In genomic region chr7:98130959-98131358, GRCh38 we compare ENCODE assay signal across 15 cellular contexts. TPM values are rescaled to one million over a fixed set of nuclear protein-coding genes. Genes with fewer than 3 reads are reported as not detected.
DNase-seq lines count a peak whose midpoint lies in the region; ATAC-seq and TF ChIP-seq lines count a peak whose summit lies in the region.
"Had no signal": no experiment of that assay in that cellular context is flagged by ENCODE, and none has a peak within 500 bp of the region (broad histone marks: within the 10 kb centered on the region; RNA-seq: fewer than 3 reads in every experiment).

No MANE protein-coding gene starts in this region.

- ATAC-seq in PC-3 = no peak
- ATAC-seq in GM21515 (IDR thresholded peaks at IDR 0.05; ENCODE audit: unreplicated experiment) = no peak
- no peak for ATAC-seq in HG03354 (IDR thresholded peaks at IDR 0.05; ENCODE audit: poor library complexity, severe bottlenecking, unreplicated experiment)
- no peak for ATAC-seq in GM21447 (IDR thresholded peaks at IDR 0.05; ENCODE audit: unreplicated experiment)

- peak overlapping the region in 9 of 11 experiments; percentile 63 to 84 (median 80); a peak in 18 of 22 replicates for H3K9ac ChIP-seq in BLaER1 treated with 17β-estradiol and CSF1 and Interleukin-3, amounts not matched to agents 10 nM and 100 nM
- H3K9ac ChIP-seq in PC-3 (ENCODE audit: low read length) (no peak overlapping the region), endodermal cell (ENCODE audit: extremely low read depth, low read length, poor library complexity, severe bottlenecking) (no peak overlapping the region), mucosa of stomach (ENCODE audit: low read length) (peak overlapping the region; percentile 9)

- H4K20me1 ChIP-seq in BLaER1 treated with 17β-estradiol and CSF1 and Interleukin-3, amounts not matched to agents 10 nM and 100 nM = peaks cover 0 to 100% (median 18%) of the 10 kb centered on the region in 11 experiments; a peak in 14 of 22 replicates
- H4K20me1 ChIP-seq in PC-3 (ENCODE audit: low read length) = peaks cover 13% of the 10 kb centered on the region; the same call in 1 of the 2 replicates

- CTCF ChIA-PET in PC-3 (lab: Charles Lee) = interaction anchor here (0.7 kb wide), 1 partner anchor 108 kb away, joined by 4 read pairs; no protein-coding TSS in a partner anchor

- no peaks in the 10 kb centered on the region for H3K27me3 Mint-ChIP-seq in endodermal cell (ENCODE audit: insufficient read depth)
- H3K27me3 Mint-ChIP-seq: T-cell had no signal

- DNase-seq in PC-3 = no peak
- no peak for DNase-seq in endodermal cell
- DNase-seq in NCI-H187 (lab: John Stamatoyannopoulos, UW) = no peak
- DNase-seq: cerebellar nuclear complex, GOT3, left cardiac atrium, NCI-H1436 treated with DMSO at 0.1 percent for 48 hours had no signal

- peaks cover 2% of the 10 kb centered on the region for H3K36me3 Mint-ChIP-seq in endodermal cell (ENCODE audit: low read depth)
- H3K36me3 Mint-ChIP-seq: activated naive CD4-positive, alpha-beta T cell treated with anti-CD3 and anti-CD28 coated beads, Interleukin-2, amount 10 ng/mL, durations not matched to agents 7 days and 5 days had no signal

- H3K4me2 ChIP-seq in BLaER1 treated with 17β-estradiol and CSF1 and Interleukin-3, amounts not matched to agents 10 nM and 100 nM = peak overlapping the region; percentile 63 to 94 (median 81); a peak in 21 of 22 replicates
- H3K4me2 ChIP-seq in PC-3 (ENCODE audit: low read length) = peak overlapping the region; percentile 58

- peak overlapping the region; percentile 2 for H3K4me3 Mint-ChIP-seq in endodermal cell
- H3K4me3 Mint-ChIP-seq: activated naive CD4-positive, alpha-beta T cell treated with anti-CD3 and anti-CD28 coated beads, Interleukin-2, amount 10 ng/mL, durations not matched to agents 7 days and 5 days; neural crest cell had no signal

- no peaks in the 10 kb centered on the region for H3F3A ChIP-seq in PC-3 (ENCODE audit: low read length, unreplicated experiment)

- intact Hi-C loops in PC-3 (cut with micrococcal nuclease) = no loop called here

- H3K9me3 ChIP-seq in BLaER1 treated with 17β-estradiol and CSF1 and Interleukin-3, amounts not matched to agents 10 nM and 100 nM (replicated peaks in 1 of 11) = no peaks in the 10 kb centered on the region
- H3K9me3 ChIP-seq in PC-3 (ENCODE audit: low read length) (no peaks in the 10 kb centered on the region), endodermal cell (ENCODE audit: control insufficient read depth, low read length) (no peaks in the 10 kb centered on the region), mucosa of stomach (ENCODE audit: control insufficient read depth, low read length) (no peaks in the 10 kb centered on the region)

- peaks cover 35% of the 10 kb centered on the region for H3K4me1 Mint-ChIP-seq in endodermal cell

- H3K27ac ChIP-seq in BLaER1 treated with 17β-estradiol and CSF1 and Interleukin-3, amounts not matched to agents 10 nM and 100 nM = peak overlapping the region in 10 of 11 experiments; percentile 53 to 97 (median 94); a peak in 19 of 22 replicates
- H3K27ac ChIP-seq in PC-3 (ENCODE audit: low read length) = peak overlapping the region; percentile 64
- H3K27ac ChIP-seq in endodermal cell (ENCODE audit: low read depth, low read length) = no peak overlapping the region

- peaks cover 0 to 100% (median 0%) of the 10 kb centered on the region in 11 experiments; a peak in 7 of 22 replicates for H3K27me3 ChIP-seq in BLaER1 treated with 17β-estradiol and CSF1 and Interleukin-3, amounts not matched to agents 10 nM and 100 nM
- H3K27me3 ChIP-seq in PC-3 (ENCODE audit: low read length) (no peaks in the 10 kb centered on the region), endodermal cell (ENCODE audit: control insufficient read depth, insufficient read depth, low read length, poor library complexity, severe bottlenecking) (no peaks in the 10 kb centered on the region), mucosa of stomach (ENCODE audit: control insufficient read depth, insufficient read depth, low read length) (no peaks in the 10 kb centered on the region)

- H3K79me2 ChIP-seq in PC-3 (ENCODE audit: low read length) = peaks cover 61% of the 10 kb centered on the region

- no TSS peak for BruUV-seq in PC-3 (replicated peaks; lab: Mats Ljungman, UMichigan)

- peaks cover 0 to 13% (median 0%) of the 10 kb centered on the region in 11 experiments; a peak in 5 of 22 replicates for H3K36me3 ChIP-seq in BLaER1 treated with 17β-estradiol and CSF1 and Interleukin-3, amounts not matched to agents 10 nM and 100 nM
- H3K36me3 ChIP-seq in PC-3 (ENCODE audit: low read depth, low read length) (no peaks in the 10 kb centered on the region), endodermal cell (ENCODE audit: control insufficient read depth, insufficient read depth, low read length) (no peaks in the 10 kb centered on the region), mucosa of stomach (ENCODE audit: control insufficient read depth, insufficient read depth, low read length) (no peaks in the 10 kb centered on the region)

- POLR2A ChIA-PET in PC-3 (lab: Charles Lee; ENCODE audit: unreplicated experiment) = no interaction called here

- peaks cover 60 to 92% (median 80%) of the 10 kb centered on the region in 10 experiments for H3K4me1 ChIP-seq in BLaER1 treated with 17β-estradiol and CSF1 and Interleukin-3, amounts not matched to agents 10 nM and 100 nM
- H3K4me1 ChIP-seq in PC-3 (ENCODE audit: insufficient read depth, low read length) (peaks cover 57% of the 10 kb centered on the region), endodermal cell (ENCODE audit: control insufficient read depth, insufficient read depth, low read length) (peaks cover 9% of the 10 kb centered on the region), mucosa of stomach (ENCODE audit: control insufficient read depth, insufficient read depth, low read length) (peaks cover 44% of the 10 kb centered on the region)

- no peak overlapping the region for H2AFZ ChIP-seq in PC-3 (ENCODE audit: low read length)

- H3K27ac Mint-ChIP-seq in endodermal cell = peak overlapping the region; percentile 64

- no peaks in the 10 kb centered on the region for H3K9me3 Mint-ChIP-seq in endodermal cell
- H3K9me3 Mint-ChIP-seq: activated naive CD4-positive, alpha-beta T cell treated with anti-CD3 and anti-CD28 coated beads, Interleukin-2, amount 10 ng/mL, durations not matched to agents 7 days and 5 days; neural crest cell; T-cell had no signal

- WGBS in endodermal cell (ENCODE audit: insufficient coverage in 1 of 2, insufficient read length in 1 of 2), 2 experiments = 79% methylated on average over 3 of the region's 4 CpGs; no CpG with 5 or more reads in 1 of the 2 experiments

- TF ChIP-seq CTCF in PC-3 (conservative IDR thresholded peaks at IDR 0.05; ENCODE audit: low read depth, low read length) = no peak
- TF ChIP-seq CTCF in endodermal cell (conservative IDR thresholded peaks at IDR 0.05) = no peak

- peak overlapping the region in 4 of 10 experiments; percentile 4 to 45 (median 24); a peak in 5 of 20 replicates for H3K4me3 ChIP-seq in BLaER1 treated with 17β-estradiol and CSF1 and Interleukin-3, amounts not matched to agents 10 nM and 100 nM
- H3K4me3 ChIP-seq in PC-3 (ENCODE audit: low read length) = no peak overlapping the region
- peak overlapping the region; percentile 39 for H3K4me3 ChIP-seq in endodermal cell (ENCODE audit: low read length)
- no peak overlapping the region for H3K4me3 ChIP-seq in mucosa of stomach (ENCODE audit: low read length)

- no peaks in the 10 kb centered on the region for H3K9me2 ChIP-seq in PC-3 (replicated peaks; ENCODE audit: low read length)

RNA-seq across cellular contexts. Expression of gene LMTK2, which starts 24.3 kb away (rescaled TPM):
- total RNA-seq in PC-3 (2014; rRNA removed) = 9.0 and 16.0 TPM in 2 replicates
- total RNA-seq in endodermal cell = 10 to 100 TPM; 23.5 to 25.6 TPM
- 9.8 TPM for polyA plus RNA-seq in endodermal cell (2013, experiment 1 of 2)
- 9.9 TPM for polyA plus RNA-seq in endodermal cell (2013, experiment 2 of 2)

Comparison
In these comparisons a context has a peak if more than half of its experiments do, and no peak if none do; other contexts are left out.
1. H3K9ac ChIP-seq: peak in BLaER1 treated with 17β-estradiol and CSF1 and Interleukin-3, amounts not matched to agents 10 nM and 100 nM (9 of 11) and mucosa of stomach (single experiment); none in PC-3 (single experiment) and endodermal cell (single experiment).